Comparison of ENCODE assay signal across 18 cellular contexts in genomic region chr2:129623783-129624182, GRCh38.
DNase-seq lines count a peak whose midpoint lies in the region; FAIRE-seq and TF ChIP-seq lines count a peak whose summit lies in the region.
"Had no signal": no experiment of that assay in that cellular context is flagged by ENCODE, and none has a peak within 500 bp of the region (broad histone marks: within the 10 kb centered on the region; RNA-seq: fewer than 3 reads in every experiment).

No MANE protein-coding gene starts in this region.

- peak; percentile 19 for DNase-seq in H7
- DNase-seq in H1 (ENCODE audit: low read depth in 1 of 2, low spot score in 2 of 2): no peak
- peak; percentile 62 for DNase-seq in islet precursor cell
- DNase-seq in central memory CD4-positive, alpha-beta T cell: no peak
- no peak for DNase-seq in NCI-H524 treated with DMSO at 0.1 percent for 48 hours (lab: John Stamatoyannopoulos, UW)
- DNase-seq in NCI-H1436 (lab: John Stamatoyannopoulos, UW): no peak
- DNase-seq: C1 segment of cervical spinal cord; Calu3; CD4-positive, alpha-beta memory T cell; COR-L47; DMS53; DMS79 treated with DMSO at 0.1 percent for 48 hours; GOT3; HFFc6 had no signal

- no peaks in the 10 kb centered on the region for H3K79me2 ChIP-seq in H1 (ENCODE audit: control insufficient read depth in 1 of 2, insufficient read depth in 2 of 2, low read length in 2 of 2)

- H3K56ac ChIP-seq in H1 (replicated peaks; ENCODE audit: insufficient read length, low read depth, low read length): no peak overlapping the region

- H3K79me1 ChIP-seq in H1 (ENCODE audit: low read depth, low read length): no peaks in the 10 kb centered on the region

- no peak for TF ChIP-seq POLR2A in H1 (IDR thresholded peaks at IDR 0.05; ENCODE audit: control extremely low read depth in 1 of 2, low read depth in 2 of 2, low read length in 2 of 2)

- no peak for FAIRE-seq in H1 (lab: Jason Lieb, UNC)
- FAIRE-seq: G401.6, GM12892, GM19239 had no signal

- H2AK5ac ChIP-seq in H1 (ENCODE audit: low read depth, low read length): no peak overlapping the region

- no peaks in the 10 kb centered on the region for H3K27me3 ChIP-seq in H7 (ENCODE audit: control insufficient read depth, insufficient read depth, low read length)
- H3K27me3 ChIP-seq in H1 (replicated peaks in 1 of 4; ENCODE audit: control insufficient read depth in 3 of 4, extremely low read depth in 1 of 4, insufficient read depth in 3 of 4, low read length in 3 of 4): no peaks in the 10 kb centered on the region; a peak in 1 of 7 replicates

- H2BK15ac ChIP-seq in H1 (ENCODE audit: low read length): no peak overlapping the region

- H3K4me3 ChIP-seq in H7 (ENCODE audit: insufficient read depth, low read depth, low read length) (no peak overlapping the region), H1 (ENCODE audit: extremely low read depth in 1 of 4, insufficient read depth in 2 of 4, low read depth in 3 of 4, low read length in 4 of 4) (no peak overlapping the region)
- H3K4me3 ChIP-seq: HAP-1 had no signal

- no peak overlapping the region for H3K4ac ChIP-seq in H1 (replicated peaks; ENCODE audit: insufficient read length, low read depth, low read length)

- 88% methylated on average over 6 of the region's 6 CpGs; no CpG with 5 or more reads in 1 of the 2 experiments for WGBS in H1 (ENCODE audit: extremely low coverage in 1 of 2, insufficient coverage in 1 of 2, insufficient read length in 1 of 2, insufficient replicate concordance in 2 of 2, low coverage in 1 of 2, low lambda C conversion rate in 2 of 2, missing lambda C conversion rate in 1 of 2), 2 experiments

- no peak overlapping the region for H2BK5ac ChIP-seq in H1 (ENCODE audit: low read depth, low read length)

- H3K9me3 ChIP-seq in H1 (ENCODE audit: insufficient read depth in 2 of 2, low read depth in 1 of 2, low read length in 1 of 2): no peaks in the 10 kb centered on the region
- H3K9me3 ChIP-seq: HAP-1 had no signal

- H3K9ac ChIP-seq in H1 (replicated peaks in 1 of 4; ENCODE audit: extremely low read depth in 1 of 4, low read depth in 3 of 4, low read length in 3 of 4): no peak overlapping the region

- no peak overlapping the region for H3K23ac ChIP-seq in H1 (ENCODE audit: insufficient read length)

- no peak for TF ChIP-seq RAD21 in H1 (IDR thresholded peaks at IDR 0.05 in 1 of 2, conservative IDR thresholded peaks at IDR 0.05 in 1 of 2; ENCODE audit: low read depth in 2 of 2, low read length in 2 of 2)

- TF ChIP-seq CTCF in H1 (IDR thresholded peaks at IDR 0.05; ENCODE audit: control extremely low read depth in 1 of 3, insufficient read depth in 1 of 3, low read depth in 1 of 3, low read length in 3 of 3): no peak

- H2BK20ac ChIP-seq in H1 (ENCODE audit: low read length): no peak overlapping the region

- H4K8ac ChIP-seq in H1 (ENCODE audit: extremely low read depth, insufficient read depth, low read length): no peak overlapping the region

- H4K5ac ChIP-seq in H1 (ENCODE audit: insufficient read length, low read depth, low read length): no peak overlapping the region

- peak overlapping the region; percentile 44; the same call in 1 of the 2 replicates for H2BK12ac ChIP-seq in H1 (ENCODE audit: low read depth, low read length)

- CTCF ChIA-PET in H1 (lab: Charles Lee; ENCODE audit: partially characterized antibody): interaction anchor here (1.5 kb wide), 1 partner anchor 299 kb away, joined by 3 read pairs; no protein-coding TSS in a partner anchor

- H4K20me1 ChIP-seq in H1 (replicated peaks in 1 of 2; ENCODE audit: control insufficient read depth in 1 of 2, insufficient read depth in 2 of 2, low read length in 2 of 2): no peaks in the 10 kb centered on the region

- no peak overlapping the region for H3K14ac ChIP-seq in H1 (ENCODE audit: insufficient read length)

- no peak overlapping the region for H3K4me2 ChIP-seq in H1 (ENCODE audit: insufficient read depth in 1 of 2, low read depth in 2 of 2, low read length in 2 of 2)

- no peak overlapping the region for H2BK120ac ChIP-seq in H1 (replicated peaks; ENCODE audit: low read depth, low read length)

- H3K36me3 ChIP-seq in H7 (replicated peaks; ENCODE audit: control insufficient read depth, insufficient read depth, low read length) (no peaks in the 10 kb centered on the region), H1 (ENCODE audit: control insufficient read depth in 2 of 4, insufficient read depth in 4 of 4, low read length in 3 of 4) (no peaks in the 10 kb centered on the region)
- H3K36me3 ChIP-seq: HAP-1 had no signal

- H3K18ac ChIP-seq in H1 (ENCODE audit: extremely low read depth, low read length): no peak overlapping the region

- peaks cover 0 to 6% (median 2%) of the 10 kb centered on the region in 4 experiments; a peak in 2 of 7 replicates for H3K4me1 ChIP-seq in H1 (replicated peaks in 1 of 4; ENCODE audit: control insufficient read depth in 3 of 4, insufficient read depth in 4 of 4, low read length in 3 of 4)
- H3K4me1 ChIP-seq: HAP-1 had no signal

- H2AFZ ChIP-seq in H1 (ENCODE audit: low read length): no peak overlapping the region

- POLR2A ChIA-PET in H1 (lab: Charles Lee; ENCODE audit: partially characterized antibody): no interaction called here

- no peak overlapping the region for H4K91ac ChIP-seq in H1 (replicated peaks; ENCODE audit: insufficient read length, low read length)

- no peak for TF ChIP-seq EP300 in H1 (IDR thresholded peaks at IDR 0.05; ENCODE audit: borderline replicate concordance in 1 of 2, low read depth in 2 of 2, low read length in 2 of 2)

- H3K27ac ChIP-seq in H1 (ENCODE audit: low read depth, low read length): no peak overlapping the region

- H3K23me2 ChIP-seq in H1 (ENCODE audit: low read depth, low read length): no peaks in the 10 kb centered on the region

TF ChIP-seq in H1, 55 proteins besides CTCF, POLR2A, EP300 and RAD21:
- no peak for TF ChIP-seq TAF1 (IDR thresholded peaks at IDR 0.05; ENCODE audit: low read depth, low read length)
- TF ChIP-seq TEAD4 (IDR thresholded peaks at IDR 0.05; ENCODE audit: low read depth, low read length): peak; percentile 71
TF ChIP-seq in H1: peak in this region for 1.

Comparison
In these comparisons a context has a peak if more than half of its experiments do, and no peak if none do; other contexts are left out.
1. DNase-seq: peak in H7 (single experiment) and islet precursor cell (single experiment); none in H1 (0 of 2), central memory CD4-positive, alpha-beta T cell (single experiment), NCI-H524 treated with DMSO at 0.1 percent for 48 hours (single experiment) and NCI-H1436 (single experiment).